15 cellular contexts compared by ENCODE assay signal in the genomic region with DNA sequence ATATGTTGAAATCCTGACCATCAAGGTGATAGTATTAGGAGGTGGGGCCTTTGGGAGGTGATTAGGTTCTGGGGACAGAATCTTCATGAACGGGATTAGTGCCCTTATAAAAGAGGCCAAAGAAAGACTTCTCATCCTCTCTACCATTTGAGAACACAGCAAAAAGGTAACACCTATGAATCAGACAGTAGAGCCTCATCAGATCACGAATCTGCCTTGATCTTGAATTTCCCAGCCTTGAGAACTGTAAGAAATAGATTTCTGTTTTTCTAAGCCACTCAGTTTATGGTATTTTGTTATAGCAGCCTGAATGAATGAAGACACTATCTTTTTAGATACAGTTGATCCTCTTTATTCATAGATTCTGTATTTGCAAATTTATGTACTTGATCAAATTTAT.
A peak's percentile ranks its signal among the peaks of the same experiment; 100 is the strongest.
DNase-seq lines count a peak whose midpoint lies in the region; ATAC-seq and TF ChIP-seq lines count a peak whose summit lies in the region.
"Had no signal": no experiment of that assay in that cellular context is flagged by ENCODE, and none has a peak within 500 bp of the region (broad histone marks: within the 10 kb centered on the region; RNA-seq: fewer than 3 reads in every experiment).

No MANE protein-coding gene starts in this region.

- H3K27ac ChIP-seq in psoas muscle = no peak overlapping the region
- H3K27ac ChIP-seq: BLaER1 had no signal

- H3K4me3 ChIP-seq in psoas muscle = no peak overlapping the region
- H3K4me3 ChIP-seq: BLaER1 had no signal

- WGBS in psoas muscle, 3 donors = 90 to 100% (median 94%) methylated on average over 2 of the region's 2 CpGs

- H3K4me1 ChIP-seq in psoas muscle = peaks cover 12% of the 10 kb centered on the region

- H3K9me3 ChIP-seq in psoas muscle = no peaks in the 10 kb centered on the region
- H3K9me3 ChIP-seq: BLaER1 had no signal

- H3K36me3 Mint-ChIP-seq in activated CD8-positive, alpha-beta T cell treated with anti-CD3 and anti-CD28 coated beads for 36 hours (ENCODE audit: low read depth) = no peaks in the 10 kb centered on the region
- no peaks in the 10 kb centered on the region for H3K36me3 Mint-ChIP-seq in activated CD8-positive, alpha-beta T cell treated with anti-CD3 and anti-CD28 coated beads, Interleukin-2, amount 10 ng/mL, durations not matched to agents 7 days and 5 days (ENCODE audit: low read depth)
- H3K36me3 Mint-ChIP-seq in activated naive CD4-positive, alpha-beta T cell treated with anti-CD3 and anti-CD28 coated beads for 36 hours (ENCODE audit: low read depth) = peaks cover 1% of the 10 kb centered on the region
- H3K36me3 Mint-ChIP-seq in activated naive CD4-positive, alpha-beta T cell treated with anti-CD3 and anti-CD28 coated beads, Interleukin-2, amount 50 U/mL, for 72 hours = no peaks in the 10 kb centered on the region
- H3K36me3 Mint-ChIP-seq in dendritic cell treated with granulocyte-macrophage colony-stimulating factor and Interleukin-4, amounts not matched to agents 40 ng/mL and 50 ng/mL, for 4 days (ENCODE audit: low read depth) = no peaks in the 10 kb centered on the region
- H3K36me3 Mint-ChIP-seq: CD4-positive, alpha-beta memory T cell had no signal

- no peaks in the 10 kb centered on the region for H3K9me3 Mint-ChIP-seq in activated CD8-positive, alpha-beta T cell treated with anti-CD3 and anti-CD28 coated beads for 36 hours
- H3K9me3 Mint-ChIP-seq in activated CD8-positive, alpha-beta T cell treated with anti-CD3 and anti-CD28 coated beads, Interleukin-2, amount 10 ng/mL, durations not matched to agents 7 days and 5 days (ENCODE audit: insufficient read depth) = no peaks in the 10 kb centered on the region
- H3K9me3 Mint-ChIP-seq in activated naive CD4-positive, alpha-beta T cell treated with anti-CD3 and anti-CD28 coated beads for 36 hours = no peaks in the 10 kb centered on the region
- no peaks in the 10 kb centered on the region for H3K9me3 Mint-ChIP-seq in activated naive CD4-positive, alpha-beta T cell treated with anti-CD3 and anti-CD28 coated beads, Interleukin-2, amount 50 U/mL, for 72 hours
- H3K9me3 Mint-ChIP-seq in dendritic cell treated with granulocyte-macrophage colony-stimulating factor and Interleukin-4, amounts not matched to agents 40 ng/mL and 50 ng/mL, for 4 days = no peaks in the 10 kb centered on the region
- H3K9me3 Mint-ChIP-seq: CD14-positive monocyte; CD4-positive, alpha-beta memory T cell; H9 had no signal

- no peak overlapping the region for H3K4me3 Mint-ChIP-seq in activated CD8-positive, alpha-beta T cell treated with anti-CD3 and anti-CD28 coated beads for 36 hours
- H3K4me3 Mint-ChIP-seq in activated CD8-positive, alpha-beta T cell treated with anti-CD3 and anti-CD28 coated beads, Interleukin-2, amount 10 ng/mL, durations not matched to agents 7 days and 5 days = no peak overlapping the region
- H3K4me3 Mint-ChIP-seq in activated naive CD4-positive, alpha-beta T cell treated with anti-CD3 and anti-CD28 coated beads for 36 hours = no peak overlapping the region
- H3K4me3 Mint-ChIP-seq in dendritic cell treated with granulocyte-macrophage colony-stimulating factor and Interleukin-4, amounts not matched to agents 40 ng/mL and 50 ng/mL, for 4 days = no peak overlapping the region
- H3K4me3 Mint-ChIP-seq: CD4-positive, alpha-beta memory T cell; H9 had no signal

- no peaks in the 10 kb centered on the region for H3K27me3 ChIP-seq in psoas muscle (ENCODE audit: insufficient read depth in 3 of 3, low read length in 2 of 3)
- H3K27me3 ChIP-seq: BLaER1 had no signal

- no peak for DNase-seq in activated CD8-positive, alpha-beta T cell treated with anti-CD3 and anti-CD28 coated beads for 36 hours
- no peak for DNase-seq in activated CD8-positive, alpha-beta T cell treated with anti-CD3 and anti-CD28 coated beads, Interleukin-2, amount 10 ng/mL, durations not matched to agents 7 days and 5 days
- no peak for DNase-seq in activated naive CD4-positive, alpha-beta T cell treated with anti-CD3 and anti-CD28 coated beads for 36 hours
- DNase-seq in activated naive CD4-positive, alpha-beta T cell treated with anti-CD3 and anti-CD28 coated beads, Interleukin-2, amount 50 U/mL, for 72 hours (ENCODE audit: low spot score in 2 of 2) = no peak
- no peak for DNase-seq in psoas muscle
- DNase-seq: 8988T; CD4-positive, alpha-beta memory T cell; DMS153; DMS79; GDM1; H9 had no signal

- POLR2A ChIA-PET in activated CD8-positive, alpha-beta T cell treated with anti-CD3 and anti-CD28 coated beads for 36 hours (lab: Charles Lee) = no interaction called here
- POLR2A ChIA-PET in activated CD8-positive, alpha-beta T cell treated with anti-CD3 and anti-CD28 coated beads, Interleukin-2, amount 10 ng/mL, durations not matched to agents 7 days and 5 days (lab: Charles Lee) = no interaction called here

- H3K27ac Mint-ChIP-seq in activated CD8-positive, alpha-beta T cell treated with anti-CD3 and anti-CD28 coated beads for 36 hours = peak overlapping the region; percentile 35
- no peak overlapping the region for H3K27ac Mint-ChIP-seq in activated CD8-positive, alpha-beta T cell treated with anti-CD3 and anti-CD28 coated beads, Interleukin-2, amount 10 ng/mL, durations not matched to agents 7 days and 5 days
- H3K27ac Mint-ChIP-seq in activated naive CD4-positive, alpha-beta T cell treated with anti-CD3 and anti-CD28 coated beads for 36 hours = peak overlapping the region; percentile 59
- H3K27ac Mint-ChIP-seq in activated naive CD4-positive, alpha-beta T cell treated with anti-CD3 and anti-CD28 coated beads, Interleukin-2, amount 50 U/mL, for 72 hours = no peak overlapping the region
- H3K27ac Mint-ChIP-seq in dendritic cell treated with granulocyte-macrophage colony-stimulating factor and Interleukin-4, amounts not matched to agents 40 ng/mL and 50 ng/mL, for 4 days = peak overlapping the region; percentile 64
- H3K27ac Mint-ChIP-seq: CD4-positive, alpha-beta memory T cell; H9 had no signal

- no peak for TF ChIP-seq CTCF in activated CD8-positive, alpha-beta T cell treated with anti-CD3 and anti-CD28 coated beads for 36 hours (IDR thresholded peaks at IDR 0.05)
- TF ChIP-seq CTCF in psoas muscle (IDR thresholded peaks at IDR 0.05) = no peak

- CTCF ChIA-PET in activated CD8-positive, alpha-beta T cell treated with anti-CD3 and anti-CD28 coated beads for 36 hours (lab: Charles Lee) = no interaction called here
- CTCF ChIA-PET in activated CD8-positive, alpha-beta T cell treated with anti-CD3 and anti-CD28 coated beads, Interleukin-2, amount 10 ng/mL, durations not matched to agents 7 days and 5 days (lab: Charles Lee) = no interaction called here
- CTCF ChIA-PET in activated naive CD4-positive, alpha-beta T cell treated with anti-CD3 and anti-CD28 coated beads for 36 hours (lab: Charles Lee) = no interaction called here

- H3K27me3 Mint-ChIP-seq in activated CD8-positive, alpha-beta T cell treated with anti-CD3 and anti-CD28 coated beads for 36 hours = no peaks in the 10 kb centered on the region
- no peaks in the 10 kb centered on the region for H3K27me3 Mint-ChIP-seq in activated CD8-positive, alpha-beta T cell treated with anti-CD3 and anti-CD28 coated beads, Interleukin-2, amount 10 ng/mL, durations not matched to agents 7 days and 5 days (ENCODE audit: low read depth)
- H3K27me3 Mint-ChIP-seq in activated naive CD4-positive, alpha-beta T cell treated with anti-CD3 and anti-CD28 coated beads for 36 hours (ENCODE audit: low read depth) = no peaks in the 10 kb centered on the region
- H3K27me3 Mint-ChIP-seq in dendritic cell treated with granulocyte-macrophage colony-stimulating factor and Interleukin-4, amounts not matched to agents 40 ng/mL and 50 ng/mL, for 4 days = peaks cover 4% of the 10 kb centered on the region
- H3K27me3 Mint-ChIP-seq: CD4-positive, alpha-beta memory T cell had no signal

- ATAC-seq in activated CD8-positive, alpha-beta T cell treated with anti-CD3 and anti-CD28 coated beads for 36 hours = no peak
- no peak for ATAC-seq in activated CD8-positive, alpha-beta T cell treated with anti-CD3 and anti-CD28 coated beads, Interleukin-2, amount 10 ng/mL, durations not matched to agents 7 days and 5 days
- no peak for ATAC-seq in activated naive CD4-positive, alpha-beta T cell treated with anti-CD3 and anti-CD28 coated beads, Interleukin-2, amount 50 U/mL, for 72 hours
- ATAC-seq in GM18511 (IDR thresholded peaks at IDR 0.05; ENCODE audit: unreplicated experiment) (no peak), psoas muscle (no peak)

- H3K36me3 ChIP-seq in psoas muscle (ENCODE audit: insufficient read depth in 1 of 2, low read depth in 1 of 2) = no peaks in the 10 kb centered on the region
- H3K36me3 ChIP-seq: BLaER1 had no signal

- peaks cover 24% of the 10 kb centered on the region for H3K4me1 Mint-ChIP-seq in activated CD8-positive, alpha-beta T cell treated with anti-CD3 and anti-CD28 coated beads for 36 hours (ENCODE audit: low read depth)
- H3K4me1 Mint-ChIP-seq in activated CD8-positive, alpha-beta T cell treated with anti-CD3 and anti-CD28 coated beads, Interleukin-2, amount 10 ng/mL, durations not matched to agents 7 days and 5 days (ENCODE audit: low read depth) = peaks cover 37% of the 10 kb centered on the region
- peaks cover 40% of the 10 kb centered on the region for H3K4me1 Mint-ChIP-seq in activated naive CD4-positive, alpha-beta T cell treated with anti-CD3 and anti-CD28 coated beads for 36 hours (ENCODE audit: low read depth)
- peaks cover 60% of the 10 kb centered on the region for H3K4me1 Mint-ChIP-seq in dendritic cell treated with granulocyte-macrophage colony-stimulating factor and Interleukin-4, amounts not matched to agents 40 ng/mL and 50 ng/mL, for 4 days (ENCODE audit: low read depth)
- H3K4me1 Mint-ChIP-seq: H9 had no signal

- intact Hi-C loops in activated CD8-positive, alpha-beta T cell treated with anti-CD3 and anti-CD28 coated beads for 36 hours (cut with micrococcal nuclease) = no loop called here
- intact Hi-C loops in activated naive CD4-positive, alpha-beta T cell treated with anti-CD3 and anti-CD28 coated beads for 36 hours (cut with micrococcal nuclease) = loop anchor here (2.0 kb wide), 1 partner anchor 29 kb away; no protein-coding TSS in a partner anchor
- intact Hi-C loops in dendritic cell treated with granulocyte-macrophage colony-stimulating factor and Interleukin-4, amounts not matched to agents 40 ng/mL and 50 ng/mL, for 4 days (cut with micrococcal nuclease) = no loop called here
- intact Hi-C loops in psoas muscle (cut with DNase I) = no loop called here

Comparison
In these comparisons a context has a peak if more than half of its experiments do, and no peak if none do; other contexts are left out.
1. H3K27ac Mint-ChIP-seq: peak in activated CD8-positive, alpha-beta T cell treated with anti-CD3 and anti-CD28 coated beads for 36 hours (single experiment), activated naive CD4-positive, alpha-beta T cell treated with anti-CD3 and anti-CD28 coated beads for 36 hours (single experiment) and dendritic cell treated with granulocyte-macrophage colony-stimulating factor and Interleukin-4, amounts not matched to agents 40 ng/mL and 50 ng/mL, for 4 days (single experiment); none in activated CD8-positive, alpha-beta T cell treated with anti-CD3 and anti-CD28 coated beads, Interleukin-2, amount 10 ng/mL, durations not matched to agents 7 days and 5 days (single experiment) and activated naive CD4-positive, alpha-beta T cell treated with anti-CD3 and anti-CD28 coated beads, Interleukin-2, amount 50 U/mL, for 72 hours (0 of 2).